ENCODE assay signal across 9 cellular contexts in the genomic region with DNA sequence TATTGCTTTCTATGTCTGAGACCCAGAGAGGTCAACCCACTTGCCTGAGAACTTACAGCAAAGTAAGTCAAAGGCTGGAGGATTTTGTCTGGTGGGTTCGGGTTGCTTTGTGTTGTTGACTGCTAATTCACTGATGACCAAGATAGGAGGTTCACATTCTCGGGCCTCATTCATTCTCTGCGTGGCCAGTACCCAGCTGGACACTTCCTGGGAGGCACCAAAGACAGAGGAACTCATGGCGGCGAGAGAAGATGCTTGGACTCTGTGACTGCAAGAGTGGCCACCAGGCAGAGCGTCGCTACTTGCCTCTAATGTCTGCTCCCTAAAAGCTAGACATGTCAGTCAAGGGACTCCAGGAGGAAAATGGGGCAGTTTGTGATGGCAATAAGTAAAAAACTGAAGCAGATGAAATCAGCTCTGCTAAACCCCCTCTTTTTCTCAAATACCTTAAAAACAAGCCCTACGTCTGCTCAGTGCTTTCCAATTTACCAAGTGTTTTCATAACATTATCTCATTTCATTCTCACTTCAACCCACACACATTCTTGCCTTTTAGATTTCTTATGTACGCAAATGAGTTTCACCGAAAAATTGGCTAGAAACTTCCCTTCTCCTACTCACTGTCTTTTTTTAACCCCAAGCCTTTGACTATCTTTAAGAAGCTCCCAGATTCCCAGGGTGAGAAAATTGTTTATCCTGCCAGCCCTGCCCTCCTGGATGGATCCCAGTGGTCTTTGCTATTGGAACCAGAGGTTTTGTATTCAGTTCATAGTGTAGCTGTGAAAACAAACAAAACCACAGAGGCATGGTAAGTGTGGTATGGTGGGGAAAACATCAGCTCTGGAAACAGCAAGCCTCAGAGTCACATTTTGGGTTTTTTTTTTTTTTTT. TPM values are rescaled to one million over a fixed set of nuclear protein-coding genes. Genes with fewer than 3 reads are reported as not detected.
A peak's percentile ranks its signal among the peaks of the same experiment; 100 is the strongest.
DNase-seq lines count a peak whose midpoint lies in the region; ATAC-seq, FAIRE-seq and TF ChIP-seq lines count a peak whose summit lies in the region.
"Had no signal": no experiment of that assay in that cellular context is flagged by ENCODE, and none has a peak within 500 bp of the region (broad histone marks: within the 10 kb centered on the region; RNA-seq: fewer than 3 reads in every experiment).

No MANE protein-coding gene starts in this region.

- no peak for ATAC-seq in activated B cell treated with CpG ODN at 0.5 μM for 24 hours (ENCODE audit: low read depth)
- ATAC-seq in HG03442 (IDR thresholded peaks at IDR 0.05; ENCODE audit: unreplicated experiment): no peak

- peak overlapping the region; percentile 6 to 13 for H3K9ac ChIP-seq in kidney (ENCODE audit: low read length in 2 of 2)

- H3K27me3 Mint-ChIP-seq in activated B cell treated with CpG ODN at 0.5 μM for 24 hours: no peaks in the 10 kb centered on the region

- TF ChIP-seq EP300 in tibial nerve (IDR thresholded peaks at IDR 0.05): no peak

- no peaks in the 10 kb centered on the region for H3K27me3 ChIP-seq in tibial nerve

- intact Hi-C loops in activated B cell treated with CpG ODN at 0.5 μM for 24 hours (cut with micrococcal nuclease) (no loop called here), kidney (cut with DNase I) (no loop called here)

- H3K4me1 ChIP-seq in kidney (ENCODE audit: control insufficient read depth in 1 of 2, insufficient read depth in 1 of 2, low read depth in 1 of 2, low read length in 2 of 2): peaks cover 0 to 15% of the 10 kb centered on the region in 2 donors
- H3K4me1 ChIP-seq in tibial nerve: peaks cover 0 to 28% (median 17%) of the 10 kb centered on the region in 4 donors

- TF ChIP-seq CTCF in activated B cell treated with CpG ODN at 0.5 μM for 24 hours (IDR thresholded peaks at IDR 0.05): no peak
- no peak for TF ChIP-seq CTCF in kidney (IDR thresholded peaks at IDR 0.05; ENCODE audit: borderline replicate concordance, extremely low read depth, insufficient read depth)
- no peak for TF ChIP-seq CTCF in tibial nerve (IDR thresholded peaks at IDR 0.05)

- H3K4me3 ChIP-seq in kidney (ENCODE audit: low read length in 2 of 2) (no peak overlapping the region), tibial nerve (no peak overlapping the region)

- peak; percentile 61 for DNase-seq in activated effector memory CD4-positive, alpha-beta T cell treated with anti-CD3 and anti-CD28 coated beads, Interleukin-2, amount 50 U/mL, for 16 hours
- DNase-seq in activated effector memory CD4-positive, alpha-beta T cell treated with Interleukin-2 at 50 U/mL for 16 hours: no peak
- DNase-seq in activated B cell treated with CpG ODN at 0.5 μM for 24 hours (no peak), kidney (no peak), tibial nerve (ENCODE audit: low spot score in 2 of 2) (no peak), SKM-1 (lab: John Stamatoyannopoulos, UW; ENCODE audit: unreplicated experiment) (no peak), HEK293T (ENCODE audit: extremely low spot score) (no peak)
- DNase-seq: COR-L47 had no signal

- H3K27ac ChIP-seq in kidney (ENCODE audit: low read depth in 2 of 2, low read length in 2 of 2) (peak overlapping the region; percentile 10 to 92), tibial nerve (peak overlapping the region in 3 of 4 donors; percentile 64 to 78 (median 75))

- no peak for TF ChIP-seq POLR2A in tibial nerve (IDR thresholded peaks at IDR 0.05)

- no peaks in the 10 kb centered on the region for H3K9me3 Mint-ChIP-seq in activated B cell treated with CpG ODN at 0.5 μM for 24 hours

- CTCF ChIA-PET in activated B cell treated with CpG ODN at 0.5 μM for 24 hours (lab: Charles Lee): interaction anchor here (0.6 to 11.2 kb wide), 6 partner anchors 8 to 485 kb away, joined by 3 to 90 read pairs (median 4); no protein-coding TSS in a partner anchor
- CTCF ChIA-PET in HEK293T (lab: Yijun Ruan, JAX): no interaction called here

- H3K4me3 Mint-ChIP-seq in activated B cell treated with CpG ODN at 0.5 μM for 24 hours: peak overlapping the region; percentile 56

- POLR2A ChIA-PET in activated B cell treated with CpG ODN at 0.5 μM for 24 hours (lab: Charles Lee) (interaction anchor here (0.6 to 5.5 kb wide), 6 partner anchors 61 to 397 kb away, joined by 3 to 23 read pairs (median 4); partner anchors contain the start of gene LCLAT1), HEK293T (lab: Yijun Ruan, JAX) (no interaction called here)

- peaks cover 64% of the 10 kb centered on the region for H3K4me1 Mint-ChIP-seq in activated B cell treated with CpG ODN at 0.5 μM for 24 hours

- H3K9me3 ChIP-seq in kidney (ENCODE audit: control insufficient read depth in 1 of 2, low read length in 2 of 2): no peaks in the 10 kb centered on the region
- H3K9me3 ChIP-seq in tibial nerve: no peaks in the 10 kb centered on the region

- H3K36me3 Mint-ChIP-seq in activated B cell treated with CpG ODN at 0.5 μM for 24 hours (ENCODE audit: low read depth): peaks cover 4% of the 10 kb centered on the region

- H3K36me3 ChIP-seq in kidney (ENCODE audit: control insufficient read depth in 1 of 2, insufficient read depth in 2 of 2, low read length in 2 of 2) (no peaks in the 10 kb centered on the region), tibial nerve (no peaks in the 10 kb centered on the region)

- no peak for FAIRE-seq in kidney (lab: Jason Lieb, UNC)

- 63 to 73% methylated on average over 10 of the region's 10 CpGs for WGBS in tibial nerve, 2 donors

- peak overlapping the region; percentile 99 for H3K27ac Mint-ChIP-seq in activated B cell treated with CpG ODN at 0.5 μM for 24 hours

TF ChIP-seq in HEK293T, 16 proteins besides CTCF, POLR2A, EP300 and RAD21:
- TF ChIP-seq TARDBP (IDR thresholded peaks at IDR 0.05) (no peak), ZNF384 (IDR thresholded peaks at IDR 0.05) (no peak), ELF4 (IDR thresholded peaks at IDR 0.05) (no peak), CTBP1 (IDR thresholded peaks at IDR 0.05; ENCODE audit: borderline replicate concordance) (no peak), SP1 (IDR thresholded peaks at IDR 0.05) (no peak)
TF ChIP-seq in HEK293T: peak in this region for 0.

RNA-seq across cellular contexts. Expression of gene LBH, which starts 4.9 kb away (rescaled TPM):
- total RNA-seq in activated B cell treated with CpG ODN at 0.5 μM for 24 hours (120 and 131 TPM in 2 replicates), kidney (81.9 TPM), tibial nerve (10 to 100 TPM; 12.7 to 31.6 (median 21.5) TPM)
- 27.2 TPM for polyA plus RNA-seq in kidney (ENCODE audit: insufficient read depth, low read depth, low replicate concordance)
